1 cellular context compared by ENCODE assay signal in genomic region chr7:141585592-141586510, GRCh38.
TF ChIP-seq lines count a peak whose summit lies in the region.

No MANE protein-coding gene starts in this region.

TF ChIP-seq in HepG2, 621 proteins besides CTCF, POLR2A, EP300 and RAD21 (continues in another document):
- TF ChIP-seq NFE2 (CRISPR knock-in tag; IDR thresholded peaks at IDR 0.05) (no peak), ARID3A (IDR thresholded peaks at IDR 0.05; ENCODE audit: low read depth, low read length) (no peak), SIX4 (CRISPR knock-in tag; IDR thresholded peaks at IDR 0.05) (no peak), ZNF572 (CRISPR knock-in tag; IDR thresholded peaks at IDR 0.05) (no peak), ZNF773 (CRISPR knock-in tag; IDR thresholded peaks at IDR 0.05; ENCODE audit: borderline replicate concordance) (no peak), SAP130 (CRISPR knock-in tag; IDR thresholded peaks at IDR 0.05; ENCODE audit: low read depth) (no peak), DZIP1 (CRISPR knock-in tag; IDR thresholded peaks at IDR 0.05) (no peak), RNF219 (CRISPR knock-in tag; IDR thresholded peaks at IDR 0.05) (no peak), ZFAT (CRISPR knock-in tag; conservative IDR thresholded peaks at IDR 0.05) (no peak), FOSL2 (CRISPR knock-in tag; IDR thresholded peaks at IDR 0.05) (peak; percentile 35; the same call in 1 of the 2 replicates), ZNF644 (CRISPR knock-in tag; IDR thresholded peaks at IDR 0.05; ENCODE audit: low read depth) (no peak), ZNF343 (CRISPR knock-in tag; IDR thresholded peaks at IDR 0.05) (no peak), PHF21A (CRISPR knock-in tag; IDR thresholded peaks at IDR 0.05) (peak; percentile 23; the same call in 1 of the 2 replicates), CBX5 (CRISPR knock-in tag; IDR thresholded peaks at IDR 0.05; ENCODE audit: borderline replicate concordance) (no peak), ZNF816 (CRISPR knock-in tag; IDR thresholded peaks at IDR 0.05; ENCODE audit: borderline replicate concordance) (no peak), SMAD9 (CRISPR knock-in tag; IDR thresholded peaks at IDR 0.05) (no peak), MAF1 (CRISPR knock-in tag; IDR thresholded peaks at IDR 0.05; ENCODE audit: borderline replicate concordance) (no peak), TFDP1 (CRISPR knock-in tag; IDR thresholded peaks at IDR 0.05; ENCODE audit: borderline replicate concordance) (no peak), KLF12 (CRISPR knock-in tag; IDR thresholded peaks at IDR 0.05; ENCODE audit: borderline replicate concordance) (no peak), ZBTB25 (CRISPR knock-in tag; IDR thresholded peaks at IDR 0.05) (no peak), ZNF569 (CRISPR knock-in tag; IDR thresholded peaks at IDR 0.05; ENCODE audit: borderline replicate concordance) (no peak), TCF7 (IDR thresholded peaks at IDR 0.05; ENCODE audit: low read depth) (no peak), SOX13 (IDR thresholded peaks at IDR 0.05) (no peak), SOX13 (CRISPR knock-in tag; conservative IDR thresholded peaks at IDR 0.05 in 1 of 2, IDR thresholded peaks at IDR 0.05 in 1 of 2) (peak in 1 of 2 experiments; percentile 52; a peak in 2 of 4 replicates), ZNF12 (CRISPR knock-in tag; IDR thresholded peaks at IDR 0.05) (no peak), NFYC (CRISPR knock-in tag; IDR thresholded peaks at IDR 0.05) (no peak), SP5 (CRISPR knock-in tag; IDR thresholded peaks at IDR 0.05; ENCODE audit: borderline replicate concordance, low read depth) (no peak), ZSCAN20 (CRISPR knock-in tag; IDR thresholded peaks at IDR 0.05; ENCODE audit: borderline replicate concordance) (no peak), YY1 (IDR thresholded peaks at IDR 0.05; ENCODE audit: insufficient read depth, insufficient replicate concordance, low read depth, low read length) (no peak), ZNF432 (CRISPR knock-in tag; IDR thresholded peaks at IDR 0.05; ENCODE audit: borderline replicate concordance) (no peak), ZNF33A (CRISPR knock-in tag; IDR thresholded peaks at IDR 0.05; ENCODE audit: borderline replicate concordance) (no peak), NFIC (IDR thresholded peaks at IDR 0.05; ENCODE audit: low read length) (no peak), ISL2 (CRISPR knock-in tag; IDR thresholded peaks at IDR 0.05) (no peak), HIC2 (CRISPR knock-in tag; IDR thresholded peaks at IDR 0.05; ENCODE audit: low read depth) (no peak), ZNF512B (CRISPR knock-in tag; IDR thresholded peaks at IDR 0.05; ENCODE audit: borderline replicate concordance) (no peak), NPAS2 (CRISPR knock-in tag; IDR thresholded peaks at IDR 0.05; ENCODE audit: borderline replicate concordance) (no peak), ZXDC (CRISPR knock-in tag; IDR thresholded peaks at IDR 0.05) (no peak), HNRNPH1 (optimal IDR thresholded peaks at IDR 0.05; ENCODE audit: low read depth, low read length) (no peak), ZNF20 (CRISPR knock-in tag; IDR thresholded peaks at IDR 0.05) (no peak), ZBTB1 (CRISPR knock-in tag; IDR thresholded peaks at IDR 0.05; ENCODE audit: borderline replicate concordance) (no peak), ZNF275 (CRISPR knock-in tag; IDR thresholded peaks at IDR 0.05; ENCODE audit: borderline replicate concordance) (no peak), SOX6 (IDR thresholded peaks at IDR 0.05) (no peak), SOX6 (CRISPR knock-in tag; IDR thresholded peaks at IDR 0.05) (peak; percentile 18; the same call in 1 of the 2 replicates), HMG20A (CRISPR knock-in tag; IDR thresholded peaks at IDR 0.05; ENCODE audit: borderline replicate concordance) (peak; percentile 39; the same call in 1 of the 2 replicates)
